Comparison of ENCODE assay signal across 9 cellular contexts in genomic region chr17:50154604-50155003, GRCh38. TPM values are rescaled to one million over a fixed set of nuclear protein-coding genes. Genes with fewer than 3 reads are reported as not detected.
DNase-seq lines count a peak whose midpoint lies in the region; ATAC-seq, FAIRE-seq and TF ChIP-seq lines count a peak whose summit lies in the region.
"Had no signal": no experiment of that assay in that cellular context is flagged by ENCODE, and none has a peak within 500 bp of the region (broad histone marks: within the 10 kb centered on the region; RNA-seq: fewer than 3 reads in every experiment).

No MANE protein-coding gene starts in this region.

- H3K36me3 ChIP-seq in heart right ventricle (no peaks in the 10 kb centered on the region), NT2/D1 (ENCODE audit: insufficient read depth, insufficient read length, low read length) (no peaks in the 10 kb centered on the region), lower lobe of right lung (no peaks in the 10 kb centered on the region), vagina (no peaks in the 10 kb centered on the region), SJCRH30 (no peaks in the 10 kb centered on the region)

- H3K4me1 ChIP-seq in heart right ventricle (peaks cover 28 to 53% (median 47%) of the 10 kb centered on the region in 9 donors), NT2/D1 (ENCODE audit: insufficient read depth, insufficient read length) (peaks cover 15% of the 10 kb centered on the region), lower lobe of right lung (peaks cover 46% of the 10 kb centered on the region), vagina (peaks cover 27% of the 10 kb centered on the region), SJCRH30 (0 out of 2 replicates have a peak, but pooled peaks cover 5% of the 10 kb centered on the region)

- TF ChIP-seq POLR2A in vagina (IDR thresholded peaks at IDR 0.05) (no peak), H54 (IDR thresholded peaks at IDR 0.05; ENCODE audit: low read depth, low read length) (no peak)

- peak overlapping the region; percentile 8 for H3K9ac ChIP-seq in NT2/D1 (ENCODE audit: insufficient read length, low read depth)

- H3K27me3 ChIP-seq in heart right ventricle (no peaks in the 10 kb centered on the region), NT2/D1 (ENCODE audit: insufficient read depth, insufficient read length) (no peaks in the 10 kb centered on the region), lower lobe of right lung (ENCODE audit: low read depth) (no peaks in the 10 kb centered on the region), vagina (no peaks in the 10 kb centered on the region), SJCRH30 (no peaks in the 10 kb centered on the region)

- FAIRE-seq in H54 (lab: Jason Lieb, UNC) = no peak

- H3K4me3 ChIP-seq in heart right ventricle = no peak overlapping the region
- H3K4me3 ChIP-seq in NT2/D1 (ENCODE audit: insufficient read length, low read depth) = no peak overlapping the region
- no peak overlapping the region for H3K4me3 ChIP-seq in lower lobe of right lung
- H3K4me3 ChIP-seq in vagina = no peak overlapping the region
- H3K4me3 ChIP-seq in SJCRH30 = no peak overlapping the region

- intact Hi-C loops in heart right ventricle (cut with DNase I) (loop anchor here in 1 of 10 donors (5.0 kb wide), 1 partner anchor 57 kb away; the partner anchor contains the start of gene PDK2), Right ventricle myocardium superior (cut with DNase I) (no loop called here), lower lobe of right lung (cut with DNase I) (no loop called here), vagina (cut with DNase I) (no loop called here)

- H3K27ac ChIP-seq in heart right ventricle (peak overlapping the region; percentile 30 to 99 (median 98)), lower lobe of right lung (peak overlapping the region; percentile 58), vagina (peak overlapping the region; percentile 55), SJCRH30 (no peak overlapping the region)

- DNase-seq in heart right ventricle = no peak
- no peak for DNase-seq in Right ventricle myocardium superior
- DNase-seq in NT2/D1 (ENCODE audit: low read depth, low spot score) = no peak
- DNase-seq in lower lobe of right lung = no peak
- DNase-seq in vagina (ENCODE audit: extremely low spot score in 2 of 2) = no peak
- no peak for DNase-seq in SJCRH30
- no peak for DNase-seq in H54 (ENCODE audit: insufficient read length, low spot score)
- no peak for DNase-seq in hypothalamus (lab: John Stamatoyannopoulos, UW)
- DNase-seq: activated T-cell treated with anti-CD3 and anti-CD28 coated beads, Interleukin-2, amount 50 U/mL, for 4 hours had no signal

- H3K9me3 ChIP-seq in heart right ventricle (no peaks in the 10 kb centered on the region), NT2/D1 (ENCODE audit: insufficient read depth, low read length) (no peaks in the 10 kb centered on the region), lower lobe of right lung (no peaks in the 10 kb centered on the region), vagina (no peaks in the 10 kb centered on the region), SJCRH30 (replicated peaks) (no peaks in the 10 kb centered on the region)

- ATAC-seq in heart right ventricle = no peak
- ATAC-seq in Right ventricle myocardium superior (ENCODE audit: poor library complexity) = no peak
- ATAC-seq in lower lobe of right lung = no peak
- ATAC-seq: activated T-cell treated with anti-CD3 and anti-CD28 coated beads, Interleukin-2, amount 50 U/mL, for 4 hours had no signal

- TF ChIP-seq CTCF in heart right ventricle (IDR thresholded peaks at IDR 0.05) (no peak), lower lobe of right lung (IDR thresholded peaks at IDR 0.05) (no peak), vagina (IDR thresholded peaks at IDR 0.05) (no peak)

- 37 to 59% methylated on average over 1 of the region's 1 CpG for WGBS in heart right ventricle, 2 donors

RNA-seq across cellular contexts. Expression of gene PPP1R9B, which starts 4.1 kb away (rescaled TPM):
- total RNA-seq in heart right ventricle (10 to 100 TPM; 17.3 to 45.4 (median 26.9) TPM), Right ventricle myocardium superior (35.4 TPM), lower lobe of right lung (92.6 TPM), vagina (37.6 TPM)
- 10 to 100 TPM; 22.4 to 42.7 TPM for polyA plus RNA-seq in heart right ventricle
- 32.1 TPM in 2 replicates for total RNA-seq in SJCRH30 (2014; rRNA removed; shearing (Covaris generic))

RNA-seq across cellular contexts. Expression of gene SGCA, which starts 11.2 kb away (rescaled TPM):
- total RNA-seq in heart right ventricle = 100 to 1,000 TPM; 136 to 204 (median 158) TPM
- polyA plus RNA-seq in heart right ventricle = 100 to 1,000 TPM; 137 to 314 TPM
- total RNA-seq in Right ventricle myocardium superior = 135 TPM
- 9.1 TPM for total RNA-seq in lower lobe of right lung
- total RNA-seq in vagina = 2.2 TPM
- total RNA-seq in SJCRH30 (2014; rRNA removed; shearing (Covaris generic)) = 43.2 and 43.4 TPM in 2 replicates
- total RNA-seq: activated T-cell treated with anti-CD3 and anti-CD28 coated beads, Interleukin-2, amount 50 U/mL, for 4 hours had no signal

RNA-seq across cellular contexts. Expression of gene SAMD14, which starts 24.6 kb away (rescaled TPM):
- total RNA-seq in heart right ventricle = 1 to 10 TPM; 1.5 to 3.8 (median 1.9) TPM
- polyA plus RNA-seq in heart right ventricle = 1 to 10 TPM; 1.9 to 3.8 TPM
- 0.78 TPM for total RNA-seq in Right ventricle myocardium superior
- 9.2 TPM for total RNA-seq in lower lobe of right lung
- total RNA-seq in vagina = 4.4 TPM
- 2.4 and 3.1 TPM in 2 replicates for total RNA-seq in SJCRH30 (2014; rRNA removed; shearing (Covaris generic))

RNA-seq across cellular contexts. Expression of gene COL1A1, which starts 46.8 kb away (rescaled TPM):
- 100 to 1,000 TPM in 1 of 10 donors, 10 to 100 TPM in 9; 31.7 to 455 (median 45.9) TPM for total RNA-seq in heart right ventricle
- 10 to 100 TPM; 30.2 to 81.5 TPM for polyA plus RNA-seq in heart right ventricle
- 28.1 TPM for total RNA-seq in Right ventricle myocardium superior
- total RNA-seq in lower lobe of right lung = 142 TPM
- 171 TPM for total RNA-seq in vagina
- total RNA-seq in SJCRH30 (2014; rRNA removed; shearing (Covaris generic)) = 4.2 and 4.4 TPM in 2 replicates

RNA-seq across cellular contexts. Expression of gene PDK2, which starts 59.5 kb away (rescaled TPM):
- total RNA-seq in heart right ventricle = 100 to 1,000 TPM; 161 to 337 (median 231) TPM
- 100 to 1,000 TPM in 1 of 2 donors, 10 to 100 TPM in 1; 88.1 to 129 TPM for polyA plus RNA-seq in heart right ventricle
- 250 TPM for total RNA-seq in Right ventricle myocardium superior
- 35.7 TPM for total RNA-seq in lower lobe of right lung
- total RNA-seq in vagina = 44.4 TPM
- total RNA-seq in SJCRH30 (2014; rRNA removed; shearing (Covaris generic)) = 10.7 and 12.5 TPM in 2 replicates
